19 cellular contexts compared by ENCODE assay signal in the genomic region with DNA sequence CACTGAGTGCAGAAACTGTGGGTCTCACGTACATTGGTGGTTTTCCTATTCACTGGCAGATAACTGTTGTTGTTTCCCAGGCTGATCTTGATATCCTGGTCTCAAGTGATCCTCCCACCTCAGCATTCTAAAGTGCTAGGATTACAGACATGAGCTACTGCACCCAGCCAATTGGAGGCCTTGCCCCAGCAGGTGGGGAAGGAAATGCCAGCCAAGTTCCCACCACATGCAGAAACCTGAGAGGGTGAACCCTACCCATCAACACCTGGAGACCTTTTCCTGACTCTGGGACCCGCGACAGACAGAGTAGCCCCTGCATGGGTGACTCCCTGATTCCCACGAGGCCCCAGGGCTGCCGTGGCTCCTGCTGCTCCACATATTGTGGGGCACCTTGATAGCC.
"Had no signal": no experiment of that assay in that cellular context is flagged by ENCODE, and none has a peak within 500 bp of the region (broad histone marks: within the 10 kb centered on the region; RNA-seq: fewer than 3 reads in every experiment).

No MANE protein-coding gene starts in this region.

- H3K4me3 ChIP-seq: heart left ventricle, mucosa of descending colon, psoas muscle, right lobe of liver, testis, tibial nerve, upper lobe of right lung, vagina had no signal

- H3K27me3 ChIP-seq: right lobe of liver, testis, tibial nerve, upper lobe of right lung, vagina had no signal

- H3K27ac ChIP-seq: heart left ventricle, neutrophil, psoas muscle, right lobe of liver, testis, tibial nerve, upper lobe of right lung, vagina had no signal

- H3K36me3 ChIP-seq: heart left ventricle, neutrophil, tibial nerve, upper lobe of right lung, vagina had no signal

- H3K9me3 Mint-ChIP-seq: naive thymus-derived CD8-positive, alpha-beta T cell; stimulated activated effector memory CD8-positive, alpha-beta T cell treated with anti-CD3 and anti-CD28 coated beads, Interleukin-12 subunit alpha, Interleukin-12 subunit beta, amount 100 ng/mL, for 72 hours; stimulated activated naive CD8-positive, alpha-beta T cell treated with anti-CD3 and anti-CD28 coated beads, Interleukin-15, Interleukin-2, amounts not matched to agents 100 ng/mL and 50 ng/mL, for 24 hours had no signal

- H3K4me1 ChIP-seq: heart left ventricle, psoas muscle, right lobe of liver, testis, tibial nerve, upper lobe of right lung, vagina had no signal

- H3K4me3 Mint-ChIP-seq: naive thymus-derived CD8-positive, alpha-beta T cell; stimulated activated effector memory CD8-positive, alpha-beta T cell treated with anti-CD3 and anti-CD28 coated beads, Interleukin-12 subunit alpha, Interleukin-12 subunit beta, amount 100 ng/mL, for 72 hours; stimulated activated naive CD8-positive, alpha-beta T cell treated with anti-CD3 and anti-CD28 coated beads, Interleukin-15, Interleukin-2, amounts not matched to agents 100 ng/mL and 50 ng/mL, for 24 hours had no signal

- H3K9me3 ChIP-seq: heart left ventricle, mucosa of descending colon, neutrophil, psoas muscle, right lobe of liver, testis, tibial nerve, upper lobe of right lung, vagina had no signal

- H3K27ac Mint-ChIP-seq: naive thymus-derived CD8-positive, alpha-beta T cell; stimulated activated effector memory CD8-positive, alpha-beta T cell treated with anti-CD3 and anti-CD28 coated beads, Interleukin-12 subunit alpha, Interleukin-12 subunit beta, amount 100 ng/mL, for 72 hours; stimulated activated naive CD8-positive, alpha-beta T cell treated with anti-CD3 and anti-CD28 coated beads, Interleukin-15, Interleukin-2, amounts not matched to agents 100 ng/mL and 50 ng/mL, for 24 hours had no signal

- H3K4me1 Mint-ChIP-seq: naive thymus-derived CD8-positive, alpha-beta T cell; stimulated activated effector memory CD8-positive, alpha-beta T cell treated with anti-CD3 and anti-CD28 coated beads, Interleukin-12 subunit alpha, Interleukin-12 subunit beta, amount 100 ng/mL, for 72 hours had no signal

- H3K36me3 Mint-ChIP-seq: naive thymus-derived CD8-positive, alpha-beta T cell; stimulated activated effector memory CD8-positive, alpha-beta T cell treated with anti-CD3 and anti-CD28 coated beads, Interleukin-12 subunit alpha, Interleukin-12 subunit beta, amount 100 ng/mL, for 72 hours had no signal

- ATAC-seq: heart left ventricle; left colon; mucosa of descending colon; naive thymus-derived CD8-positive, alpha-beta T cell; psoas muscle; stimulated activated effector memory CD8-positive, alpha-beta T cell treated with anti-CD3 and anti-CD28 coated beads, Interleukin-12 subunit alpha, Interleukin-12 subunit beta, amount 100 ng/mL, for 72 hours; upper lobe of right lung had no signal

- DNase-seq: effector CD4-positive, alpha-beta T cell; foreskin melanocyte; heart left ventricle; hippocampal formation; left colon; mucosa of descending colon; naive thymus-derived CD8-positive, alpha-beta T cell; psoas muscle; retina; right lobe of liver; stimulated activated CD4-positive, alpha-beta T cell treated with anti-CD3 and anti-CD28 coated beads, Interleukin-4, amount 100 ng/mL, for 1 hour; stimulated activated CD8-positive, alpha-beta memory T cell treated with anti-CD3 and anti-CD28 coated beads, Interleukin-4, amount 100 ng/mL, for 48 hours; testis; upper lobe of right lung had no signal
